9 cellular contexts compared by ENCODE assay signal in genomic region chrX:100615015-100615414, GRCh38. TPM values are rescaled to one million over a fixed set of nuclear protein-coding genes. Genes with fewer than 3 reads are reported as not detected.
DNase-seq lines count a peak whose midpoint lies in the region; ATAC-seq, FAIRE-seq and TF ChIP-seq lines count a peak whose summit lies in the region.
"Had no signal": no experiment of that assay in that cellular context is flagged by ENCODE, and none has a peak within 500 bp of the region (broad histone marks: within the 10 kb centered on the region; RNA-seq: fewer than 3 reads in every experiment).

No MANE protein-coding gene starts in this region.

- in situ Hi-C loops in GM13977 (cut with MboI; ENCODE audit: low pct_unique_long_range_greater_than_20kb, low sequenced_read_pairs, unreplicated experiment) = no loop called here

- H3K27ac ChIP-seq in caudate nucleus (ENCODE audit: low read depth, low read length) = no peak overlapping the region
- H3K27ac ChIP-seq: skin epidermis had no signal

- H3K4me3 ChIP-seq in AG10803 (ENCODE audit: low read length) (no peak overlapping the region), bronchial epithelial cell (ENCODE audit: low read depth, low read length) (no peak overlapping the region)
- H3K4me3 ChIP-seq: skin epidermis had no signal

- TF ChIP-seq CTCF in AG10803 (conservative IDR thresholded peaks at IDR 0.05; ENCODE audit: low read length) (peak; percentile 73), GM13977 (IDR thresholded peaks at IDR 0.05; ENCODE audit: extremely low read depth, insufficient read depth, missing control alignments) (peak; percentile 50), bronchial epithelial cell (IDR thresholded peaks at IDR 0.05; ENCODE audit: insufficient read depth, low read length, severe bottlenecking) (peak; percentile 46)

- no peaks in the 10 kb centered on the region for H3K27me3 ChIP-seq in bronchial epithelial cell (ENCODE audit: control insufficient read depth, insufficient read depth, low read length)

- H3K36me3 Mint-ChIP-seq in naive B cell = no peaks in the 10 kb centered on the region

- peak; percentile 72 for DNase-seq in AG10803 (ENCODE audit: low read depth)
- DNase-seq in GM13977 (ENCODE audit: low spot score) = no peak
- DNase-seq in NCI-H1694 (lab: John Stamatoyannopoulos, UW) = peak; percentile 63
- DNase-seq in bronchial epithelial cell (ENCODE audit: low read depth) = peak; percentile 59
- DNase-seq in naive B cell = peak; percentile 12
- no peak for DNase-seq in caudate nucleus (lab: John Stamatoyannopoulos, UW)
- DNase-seq in GF-D8 (lab: John Stamatoyannopoulos, UW) = no peak

- peaks cover 16 to 60% (median 17%) of the 10 kb centered on the region in 3 donors for H3K27me3 Mint-ChIP-seq in naive B cell

- no peaks in the 10 kb centered on the region for H3K36me3 ChIP-seq in bronchial epithelial cell (ENCODE audit: control insufficient read depth, insufficient read depth, low read length)

- H3K4me3 Mint-ChIP-seq in naive B cell = no peak overlapping the region

- ATAC-seq in HG02623 (IDR thresholded peaks at IDR 0.05; ENCODE audit: unreplicated experiment) (peak; percentile 99), naive B cell (ENCODE audit: low read depth in 2 of 2) (peak; percentile 44 to 68)

- H3K9me3 Mint-ChIP-seq in naive B cell = peaks cover 0 to 6% (median 0%) of the 10 kb centered on the region in 7 donors

- H3K4me1 Mint-ChIP-seq in naive B cell = peaks cover 0 to 7% (median 0%) of the 10 kb centered on the region in 3 donors

- peak overlapping the region in 1 of 6 donors; percentile 44 for H3K27ac Mint-ChIP-seq in naive B cell

- no peak for FAIRE-seq in bronchial epithelial cell (lab: Jason Lieb, UNC)

RNA-seq across cellular contexts. Expression of gene TSPAN6, which starts 21.6 kb away (rescaled TPM):
- total RNA-seq in bronchial epithelial cell = 16.6 and 18.1 TPM in 2 replicates
- polyA plus RNA-seq in naive B cell (ENCODE audit: low read depth in 6 of 6) = under 1 TPM in 1 of 6 donors, not detected in 5; 0.22 TPM

RNA-seq across cellular contexts. Expression of gene SRPX2, which starts 29.0 kb away (rescaled TPM):
- total RNA-seq in bronchial epithelial cell = 9.0 and 31.6 TPM in 2 replicates
- not detected for polyA plus RNA-seq in naive B cell (ENCODE audit: low read depth in 6 of 6)

RNA-seq across cellular contexts. Expression of gene TNMD, which starts 30.3 kb away (rescaled TPM):
- not detected in 2 replicates for total RNA-seq in bronchial epithelial cell
- polyA plus RNA-seq in naive B cell (ENCODE audit: low read depth in 6 of 6) = not detected

Comparison
In these comparisons a context has a peak if more than half of its experiments do, and no peak if none do; other contexts are left out.
1. DNase-seq: peak in AG10803 (single experiment), NCI-H1694 (single experiment), bronchial epithelial cell (single experiment) and naive B cell (single experiment); none in GM13977 (single experiment), caudate nucleus (0 of 61) and GF-D8 (single experiment).
2. Peak in every context shown above with its lines, with median percentiles within 50 percentile points of each other: CTCF ChIP-seq.